ENCODE assay signal across 1 cellular context in genomic region chr12:11684393-11684792, GRCh38.
TF ChIP-seq lines count a peak whose summit lies in the region.

No MANE protein-coding gene starts in this region.

TF ChIP-seq in endothelial cell of umbilical vein, 7 proteins besides CTCF, POLR2A, EP300 and RAD21:
- TF ChIP-seq MAX (IDR thresholded peaks at IDR 0.05; ENCODE audit: insufficient read depth, insufficient read length) (no peak), FOS (IDR thresholded peaks at IDR 0.05; ENCODE audit: borderline replicate concordance, insufficient read depth, low read length) (peak; percentile 39)
